1 cellular context compared by ENCODE assay signal in the genomic region with DNA sequence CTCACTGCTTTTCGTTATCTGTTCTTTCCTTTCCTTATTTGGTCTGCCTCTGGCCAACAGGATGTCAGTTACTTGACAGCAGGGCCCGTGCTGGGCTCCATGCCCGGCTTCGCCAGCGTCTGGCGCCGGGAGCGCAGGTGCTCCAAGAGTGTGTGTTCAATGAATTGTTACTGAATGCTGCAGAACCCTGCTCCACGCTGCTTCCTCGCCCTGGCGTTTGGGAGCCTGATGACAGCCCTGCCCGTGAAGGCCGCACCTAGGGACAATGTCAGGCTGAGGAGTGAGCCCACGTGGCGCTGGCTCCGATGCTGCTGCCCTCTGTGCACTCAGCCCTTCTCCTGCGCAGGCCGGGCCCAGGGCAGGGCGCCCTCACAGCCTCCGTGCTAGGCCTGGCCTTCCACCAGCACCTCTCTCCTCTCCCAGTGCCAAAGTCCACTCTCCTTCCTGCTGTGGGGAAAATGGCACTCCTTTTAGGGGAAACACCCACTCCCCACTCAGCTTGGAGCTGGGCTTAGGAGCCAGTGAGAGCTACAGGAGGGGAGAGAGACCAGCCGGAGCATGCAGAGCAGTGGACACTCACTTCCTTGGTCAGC.
TF ChIP-seq lines count a peak whose summit lies in the region.

No MANE protein-coding gene starts in this region.

TF ChIP-seq in HepG2, 621 proteins besides CTCF, POLR2A, EP300 and RAD21 (continued from another document and continues in another):
- TF ChIP-seq, protein P1, sequence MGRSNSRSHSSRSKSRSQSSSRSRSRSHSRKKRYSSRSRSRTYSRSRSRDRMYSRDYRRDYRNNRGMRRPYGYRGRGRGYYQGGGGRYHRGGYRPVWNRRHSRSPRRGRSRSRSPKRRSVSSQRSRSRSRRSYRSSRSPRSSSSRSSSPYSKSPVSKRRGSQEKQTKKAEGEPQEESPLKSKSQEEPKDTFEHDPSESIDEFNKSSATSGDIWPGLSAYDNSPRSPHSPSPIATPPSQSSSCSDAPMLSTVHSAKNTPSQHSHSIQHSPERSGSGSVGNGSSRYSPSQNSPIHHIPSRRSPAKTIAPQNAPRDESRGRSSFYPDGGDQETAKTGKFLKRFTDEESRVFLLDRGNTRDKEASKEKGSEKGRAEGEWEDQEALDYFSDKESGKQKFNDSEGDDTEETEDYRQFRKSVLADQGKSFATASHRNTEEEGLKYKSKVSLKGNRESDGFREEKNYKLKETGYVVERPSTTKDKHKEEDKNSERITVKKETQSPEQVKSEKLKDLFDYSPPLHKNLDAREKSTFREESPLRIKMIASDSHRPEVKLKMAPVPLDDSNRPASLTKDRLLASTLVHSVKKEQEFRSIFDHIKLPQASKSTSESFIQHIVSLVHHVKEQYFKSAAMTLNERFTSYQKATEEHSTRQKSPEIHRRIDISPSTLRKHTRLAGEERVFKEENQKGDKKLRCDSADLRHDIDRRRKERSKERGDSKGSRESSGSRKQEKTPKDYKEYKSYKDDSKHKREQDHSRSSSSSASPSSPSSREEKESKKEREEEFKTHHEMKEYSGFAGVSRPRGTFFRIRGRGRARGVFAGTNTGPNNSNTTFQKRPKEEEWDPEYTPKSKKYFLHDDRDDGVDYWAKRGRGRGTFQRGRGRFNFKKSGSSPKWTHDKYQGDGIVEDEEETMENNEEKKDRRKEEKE (IDR thresholded peaks at IDR 0.05), result no peak
- TF ChIP-seq ZNF556 (CRISPR knock-in tag; IDR thresholded peaks at IDR 0.05; ENCODE audit: borderline replicate concordance) (no peak; the same call in 1 of the 2 replicates), ETV6 (CRISPR knock-in tag; conservative IDR thresholded peaks at IDR 0.05) (no peak), ATAD3A (CRISPR knock-in tag; IDR thresholded peaks at IDR 0.05) (no peak), ZSCAN29 (CRISPR knock-in tag; conservative IDR thresholded peaks at IDR 0.05) (no peak), ZNF264 (CRISPR knock-in tag; IDR thresholded peaks at IDR 0.05) (no peak), NR2C2 (CRISPR knock-in tag; IDR thresholded peaks at IDR 0.05; ENCODE audit: borderline replicate concordance) (0 out of 2 replicates have a peak, but pooled peaks have one; percentile 19), TCF7 (IDR thresholded peaks at IDR 0.05; ENCODE audit: low read depth) (no peak), FOXO1 (CRISPR knock-in tag; IDR thresholded peaks at IDR 0.05) (no peak), ZKSCAN5 (CRISPR knock-in tag; IDR thresholded peaks at IDR 0.05) (no peak), ZNF720 (CRISPR knock-in tag; IDR thresholded peaks at IDR 0.05) (no peak), TCF7L2 (IDR thresholded peaks at IDR 0.05; ENCODE audit: low read depth, low read length) (no peak), GMEB1 (CRISPR knock-in tag; IDR thresholded peaks at IDR 0.05; ENCODE audit: borderline replicate concordance) (no peak), REST (IDR thresholded peaks at IDR 0.05; ENCODE audit: borderline replicate concordance in 1 of 2, low read depth in 1 of 2, low read length in 2 of 2) (no peak), BRCA1 (CRISPR knock-in tag; IDR thresholded peaks at IDR 0.05) (no peak), ZNF572 (CRISPR knock-in tag; IDR thresholded peaks at IDR 0.05) (no peak), ZNF282 (IDR thresholded peaks at IDR 0.05; ENCODE audit: partially characterized antibody) (no peak), ZNF567 (CRISPR knock-in tag; IDR thresholded peaks at IDR 0.05; ENCODE audit: borderline replicate concordance) (no peak), CBX1 (IDR thresholded peaks at IDR 0.05; ENCODE audit: low read depth) (no peak), ZNF577 (CRISPR knock-in tag; IDR thresholded peaks at IDR 0.05; ENCODE audit: borderline replicate concordance, low read depth) (no peak), ARID2 (CRISPR knock-in tag; IDR thresholded peaks at IDR 0.05; ENCODE audit: borderline replicate concordance) (no peak), GABPA (IDR thresholded peaks at IDR 0.05; ENCODE audit: low read depth, low read length) (no peak), GABPA (CRISPR knock-in tag; IDR thresholded peaks at IDR 0.05; ENCODE audit: low read depth) (no peak), UBTF (CRISPR knock-in tag; IDR thresholded peaks at IDR 0.05) (peak; percentile 62), ZNF138 (CRISPR knock-in tag; IDR thresholded peaks at IDR 0.05; ENCODE audit: low read depth) (no peak), RELA (CRISPR knock-in tag; IDR thresholded peaks at IDR 0.05) (no peak), NFATC3 (CRISPR knock-in tag; IDR thresholded peaks at IDR 0.05) (no peak), SPEN (CRISPR knock-in tag; IDR thresholded peaks at IDR 0.05; ENCODE audit: low read depth) (no peak; the same call in 1 of the 2 replicates), ZMYM2 (CRISPR knock-in tag; IDR thresholded peaks at IDR 0.05) (no peak), ZNF660 (CRISPR knock-in tag; IDR thresholded peaks at IDR 0.05; ENCODE audit: borderline replicate concordance, low read depth) (no peak), ZNF614 (CRISPR knock-in tag; IDR thresholded peaks at IDR 0.05; ENCODE audit: borderline replicate concordance) (no peak), ZNF549 (CRISPR knock-in tag; IDR thresholded peaks at IDR 0.05) (no peak), ZNF552 (CRISPR knock-in tag; IDR thresholded peaks at IDR 0.05; ENCODE audit: borderline replicate concordance) (no peak), DNMT1 (CRISPR knock-in tag; IDR thresholded peaks at IDR 0.05) (no peak), NCOA5 (CRISPR knock-in tag; IDR thresholded peaks at IDR 0.05) (no peak), REL (CRISPR knock-in tag; conservative IDR thresholded peaks at IDR 0.05) (no peak), HDAC1 (CRISPR knock-in tag; IDR thresholded peaks at IDR 0.05) (no peak), KLF11 (CRISPR knock-in tag; IDR thresholded peaks at IDR 0.05) (no peak)
- TF ChIP-seq, protein P2, sequence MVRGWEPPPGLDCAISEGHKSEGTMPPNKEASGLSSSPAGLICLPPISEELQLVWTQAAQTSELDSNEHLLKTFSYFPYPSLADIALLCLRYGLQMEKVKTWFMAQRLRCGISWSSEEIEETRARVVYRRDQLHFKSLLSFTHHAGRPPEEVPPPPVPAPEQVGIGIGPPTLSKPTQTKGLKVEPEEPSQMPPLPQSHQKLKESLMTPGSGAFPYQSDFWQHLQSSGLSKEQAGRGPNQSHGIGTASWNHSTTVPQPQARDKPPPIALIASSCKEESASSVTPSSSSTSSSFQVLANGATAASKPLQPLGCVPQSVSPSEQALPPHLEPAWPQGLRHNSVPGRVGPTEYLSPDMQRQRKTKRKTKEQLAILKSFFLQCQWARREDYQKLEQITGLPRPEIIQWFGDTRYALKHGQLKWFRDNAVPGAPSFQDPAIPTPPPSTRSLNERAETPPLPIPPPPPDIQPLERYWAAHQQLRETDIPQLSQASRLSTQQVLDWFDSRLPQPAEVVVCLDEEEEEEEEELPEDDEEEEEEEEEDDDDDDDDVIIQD (CRISPR knock-in tag; IDR thresholded peaks at IDR 0.05; ENCODE audit: low read depth), result no peak
- TF ChIP-seq, protein P3, sequence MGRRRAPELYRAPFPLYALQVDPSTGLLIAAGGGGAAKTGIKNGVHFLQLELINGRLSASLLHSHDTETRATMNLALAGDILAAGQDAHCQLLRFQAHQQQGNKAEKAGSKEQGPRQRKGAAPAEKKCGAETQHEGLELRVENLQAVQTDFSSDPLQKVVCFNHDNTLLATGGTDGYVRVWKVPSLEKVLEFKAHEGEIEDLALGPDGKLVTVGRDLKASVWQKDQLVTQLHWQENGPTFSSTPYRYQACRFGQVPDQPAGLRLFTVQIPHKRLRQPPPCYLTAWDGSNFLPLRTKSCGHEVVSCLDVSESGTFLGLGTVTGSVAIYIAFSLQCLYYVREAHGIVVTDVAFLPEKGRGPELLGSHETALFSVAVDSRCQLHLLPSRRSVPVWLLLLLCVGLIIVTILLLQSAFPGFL (CRISPR knock-in tag; IDR thresholded peaks at IDR 0.05), result no peak
- TF ChIP-seq, protein P4, sequence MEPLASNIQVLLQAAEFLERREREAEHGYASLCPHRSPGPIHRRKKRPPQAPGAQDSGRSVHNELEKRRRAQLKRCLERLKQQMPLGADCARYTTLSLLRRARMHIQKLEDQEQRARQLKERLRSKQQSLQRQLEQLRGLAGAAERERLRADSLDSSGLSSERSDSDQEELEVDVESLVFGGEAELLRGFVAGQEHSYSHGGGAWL (CRISPR knock-in tag; IDR thresholded peaks at IDR 0.05), result no peak
- TF ChIP-seq, protein P5, sequence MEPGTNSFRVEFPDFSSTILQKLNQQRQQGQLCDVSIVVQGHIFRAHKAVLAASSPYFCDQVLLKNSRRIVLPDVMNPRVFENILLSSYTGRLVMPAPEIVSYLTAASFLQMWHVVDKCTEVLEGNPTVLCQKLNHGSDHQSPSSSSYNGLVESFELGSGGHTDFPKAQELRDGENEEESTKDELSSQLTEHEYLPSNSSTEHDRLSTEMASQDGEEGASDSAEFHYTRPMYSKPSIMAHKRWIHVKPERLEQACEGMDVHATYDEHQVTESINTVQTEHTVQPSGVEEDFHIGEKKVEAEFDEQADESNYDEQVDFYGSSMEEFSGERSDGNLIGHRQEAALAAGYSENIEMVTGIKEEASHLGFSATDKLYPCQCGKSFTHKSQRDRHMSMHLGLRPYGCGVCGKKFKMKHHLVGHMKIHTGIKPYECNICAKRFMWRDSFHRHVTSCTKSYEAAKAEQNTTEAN (CRISPR knock-in tag; conservative IDR thresholded peaks at IDR 0.05), result no peak
